11 cellular contexts compared by ENCODE assay signal in the genomic region with DNA sequence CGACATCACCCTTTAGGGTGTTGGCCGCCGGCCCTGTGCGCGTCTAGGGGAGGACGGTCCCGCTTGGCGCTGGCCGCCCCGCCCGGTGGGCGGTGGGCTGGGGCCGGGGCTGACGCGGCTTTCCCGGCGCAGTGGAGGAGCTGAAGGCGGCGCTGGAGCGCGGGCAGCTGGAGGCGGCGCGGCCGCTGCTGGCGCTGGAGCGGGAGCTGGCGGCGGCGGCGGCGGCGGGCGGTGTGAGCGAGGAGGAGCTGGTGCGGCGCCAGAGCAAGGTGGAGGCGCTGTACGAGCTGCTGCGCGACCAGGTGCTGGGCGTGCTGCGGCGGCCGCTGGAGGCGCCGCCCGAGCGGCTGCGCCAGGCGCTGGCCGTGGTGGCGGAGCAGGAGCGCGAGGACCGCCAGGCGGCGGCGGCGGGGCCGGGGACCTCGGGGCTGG. TPM values are rescaled to one million over a fixed set of nuclear protein-coding genes. Genes with fewer than 3 reads are reported as not detected.
DNase-seq lines count a peak whose midpoint lies in the region; ATAC-seq, FAIRE-seq and TF ChIP-seq lines count a peak whose summit lies in the region.
"Had no signal": no experiment of that assay in that cellular context is flagged by ENCODE, and none has a peak within 500 bp of the region (broad histone marks: within the 10 kb centered on the region; RNA-seq: fewer than 3 reads in every experiment).

No MANE protein-coding gene starts in this region.

- no peaks in the 10 kb centered on the region for H3K79me2 ChIP-seq in keratinocyte (ENCODE audit: control insufficient read depth, insufficient read depth, low read length)

- peaks cover 2% of the 10 kb centered on the region for H4K20me1 ChIP-seq in keratinocyte (ENCODE audit: control insufficient read depth, extremely low read depth, insufficient read depth, low read length)

- CTCF ChIA-PET in HEK293T (lab: Yijun Ruan, JAX), result interaction anchor here (1.7 to 2.1 kb wide), 2 partner anchors 20 to 22 kb away, joined by 5 to 9 read pairs; no protein-coding TSS in a partner anchor

- peak; percentile 49 for DNase-seq in HEK293T (ENCODE audit: extremely low spot score)
- DNase-seq in astrocyte of the hippocampus (ENCODE audit: low read depth, low spot score), result peak; percentile 81
- DNase-seq in keratinocyte (ENCODE audit: low read depth, low spot score), result no peak
- DNase-seq in GM19239 (ENCODE audit: insufficient read length, low spot score), result no peak
- DNase-seq: NCI-H1930; stimulated activated CD4-positive, alpha-beta T cell treated with anti-CD3 and anti-CD28 coated beads, Interleukin-2, amount 100 ng/mL, for 24 hours had no signal

- H3K4me1 ChIP-seq in keratinocyte (ENCODE audit: control insufficient read depth, extremely low read depth, insufficient read depth, low read length) (peaks cover 46% of the 10 kb centered on the region), skeletal muscle satellite cell (ENCODE audit: control insufficient read depth, insufficient read depth, low read length) (peaks cover 52% of the 10 kb centered on the region)

- no peak for ATAC-seq in GM18868 (IDR thresholded peaks at IDR 0.05; ENCODE audit: unreplicated experiment)
- ATAC-seq in GM21529 (IDR thresholded peaks at IDR 0.05; ENCODE audit: unreplicated experiment), result no peak
- ATAC-seq in activated CD4-positive, CD25-positive, alpha-beta regulatory T cell treated with anti-CD3 and anti-CD28 coated beads, Interleukin-2, amount 50 U/mL, for 24 hours, result no peak

- H3K4me3 ChIP-seq in keratinocyte (ENCODE audit: control insufficient read depth in 2 of 3, extremely low read depth in 1 of 3, insufficient read depth in 2 of 3, low read depth in 1 of 3, low read length in 3 of 3), result peak overlapping the region; percentile 10 to 34 (median 20)
- H3K4me3 ChIP-seq in skeletal muscle satellite cell (ENCODE audit: low read length), result peak overlapping the region; percentile 31

- H3K27me3 ChIP-seq in keratinocyte (ENCODE audit: control insufficient read depth, extremely low read depth, insufficient read depth, low read length), result peaks cover 46% of the 10 kb centered on the region
- H3K27me3 ChIP-seq in skeletal muscle satellite cell (ENCODE audit: control insufficient read depth, insufficient read depth, low read length), result peaks cover 55% of the 10 kb centered on the region

- H3K9ac ChIP-seq in keratinocyte (ENCODE audit: control insufficient read depth, extremely low read depth, insufficient read depth, low read length), result no peak overlapping the region
- H3K9ac ChIP-seq in skeletal muscle satellite cell (ENCODE audit: low read depth, low read length), result no peak overlapping the region

- POLR2A ChIA-PET in HEK293T (lab: Yijun Ruan, JAX), result interaction anchor here (0.5 kb wide), 1 partner anchor 31 kb away, joined by 3 read pairs; no protein-coding TSS in a partner anchor

- dilution Hi-C loops in keratinocyte (cut with MboI; ENCODE audit: extremely low pct_ligation_motif_present, low sequenced_read_pairs), result no loop called here

- H3K27ac ChIP-seq in keratinocyte (ENCODE audit: control insufficient read depth, insufficient read depth, low read length), result no peak overlapping the region

- no peaks in the 10 kb centered on the region for H3K9me1 ChIP-seq in keratinocyte (ENCODE audit: control insufficient read depth, extremely low read depth, insufficient read depth, low read length)

- H3K36me3 ChIP-seq in keratinocyte (ENCODE audit: control insufficient read depth in 2 of 2, extremely low read depth in 1 of 2, insufficient read depth in 2 of 2, low read length in 2 of 2), result no peaks in the 10 kb centered on the region
- no peaks in the 10 kb centered on the region for H3K36me3 ChIP-seq in skeletal muscle satellite cell (ENCODE audit: insufficient read depth, low read length)

- H2AFZ ChIP-seq in keratinocyte (ENCODE audit: control insufficient read depth, low read length), result no peak overlapping the region

- TF ChIP-seq CTCF in keratinocyte (optimal IDR thresholded peaks at IDR 0.05 in 1 of 3, IDR thresholded peaks at IDR 0.05 in 1 of 3, conservative IDR thresholded peaks at IDR 0.05 in 1 of 3; ENCODE audit: extremely low read depth in 1 of 3, insufficient read depth in 2 of 3, low read length in 3 of 3), result peak in 1 of 3 experiments; percentile 12

- peak overlapping the region; percentile 51 for H3K4me2 ChIP-seq in keratinocyte (ENCODE audit: control insufficient read depth, extremely low read depth, insufficient read depth, low read depth, low read length)
- H3K4me2 ChIP-seq in skeletal muscle satellite cell (ENCODE audit: low read length), result peak overlapping the region; percentile 71

- H3K9me3 ChIP-seq in keratinocyte (ENCODE audit: control insufficient read depth, low read depth, low read length), result no peaks in the 10 kb centered on the region
- no peaks in the 10 kb centered on the region for H3K9me3 ChIP-seq in skeletal muscle satellite cell (replicated peaks; ENCODE audit: low read length)

- FAIRE-seq in keratinocyte (lab: Jason Lieb, UNC), result no peak
- FAIRE-seq in GM19239 (lab: Jason Lieb, UNC), result no peak
- FAIRE-seq: endometrium had no signal

TF ChIP-seq in HEK293T, 16 proteins besides CTCF, POLR2A, EP300 and RAD21:
- TF ChIP-seq ARNT (IDR thresholded peaks at IDR 0.05) (no peak), FOXM1 (IDR thresholded peaks at IDR 0.05; ENCODE audit: borderline replicate concordance) (no peak), FOXK2 (IDR thresholded peaks at IDR 0.05) (no peak), HDGF (IDR thresholded peaks at IDR 0.05; ENCODE audit: borderline replicate concordance) (no peak), SUZ12 (IDR thresholded peaks at IDR 0.05) (no peak), BHLHE40 (IDR thresholded peaks at IDR 0.05; ENCODE audit: borderline replicate concordance) (no peak), CTBP1 (IDR thresholded peaks at IDR 0.05; ENCODE audit: borderline replicate concordance) (no peak), L3MBTL2 (conservative IDR thresholded peaks at IDR 0.05) (no peak), FOXA1 (IDR thresholded peaks at IDR 0.05) (no peak), TARDBP (IDR thresholded peaks at IDR 0.05) (no peak), ZNF384 (IDR thresholded peaks at IDR 0.05) (no peak)

RNA-seq across cellular contexts. Expression of a gene that starts 3.6 kb away (rescaled TPM):
- 0.57 to 1.8 TPM (median 0.71 TPM) in 3 replicates for polyA plus RNA-seq in keratinocyte
- polyA plus RNA-seq in keratinocyte (2011; ENCODE audit: low read depth), result 1.9 TPM
- polyA plus RNA-seq in keratinocyte (2011; cell fraction: cytosol; rRNA removed), result 0.74 and 1.3 TPM in 2 replicates
- 3.4 and 4.8 TPM in 2 replicates for polyA plus RNA-seq in keratinocyte (2011; cell fraction: nucleus; rRNA removed)
- polyA plus RNA-seq in keratinocyte (2012; ENCODE audit: low replicate concordance), result 0.52 and 4.1 TPM in 2 replicates
- polyA minus RNA-seq in keratinocyte, result 1.9 to 2.0 TPM (median 1.9 TPM) in 3 replicates
- 5.6 TPM for polyA minus RNA-seq in keratinocyte (2011; cell fraction: cytosol; rRNA and poly(A)+ RNA removed)
- 2.1 and 3.8 TPM in 2 replicates for polyA minus RNA-seq in keratinocyte (2011; cell fraction: nucleus; rRNA and poly(A)+ RNA removed)
- total RNA-seq in skeletal muscle satellite cell (2012; rRNA removed), result 104 and 119 TPM in 2 replicates

RNA-seq across cellular contexts. Expression of a gene that starts 32.4 kb away (rescaled TPM):
- not detected in 3 replicates for polyA plus RNA-seq in keratinocyte
- not detected for polyA plus RNA-seq in keratinocyte (2011; ENCODE audit: low read depth)
- not detected in 2 replicates for polyA plus RNA-seq in keratinocyte (2011; cell fraction: cytosol; rRNA removed)
- polyA plus RNA-seq in keratinocyte (2011; cell fraction: nucleus; rRNA removed), result not detected in 2 replicates
- not detected in 2 replicates for polyA plus RNA-seq in keratinocyte (2012; ENCODE audit: low replicate concordance)
- not detected in 3 replicates for polyA minus RNA-seq in keratinocyte
- polyA minus RNA-seq in keratinocyte (2011; cell fraction: cytosol; rRNA and poly(A)+ RNA removed), result not detected
- polyA minus RNA-seq in keratinocyte (2011; cell fraction: nucleus; rRNA and poly(A)+ RNA removed), result not detected in 2 replicates
- total RNA-seq in skeletal muscle satellite cell (2012; rRNA removed), result not detected in 2 replicates

RNA-seq across cellular contexts. Expression of a gene that starts 42.9 kb away (rescaled TPM):
- polyA plus RNA-seq in keratinocyte, result not detected in 3 replicates
- not detected for polyA plus RNA-seq in keratinocyte (2011; ENCODE audit: low read depth)
- polyA plus RNA-seq in keratinocyte (2011; cell fraction: cytosol; rRNA removed), result not detected in 2 replicates
- polyA plus RNA-seq in keratinocyte (2011; cell fraction: nucleus; rRNA removed), result not detected in 2 replicates
- polyA plus RNA-seq in keratinocyte (2012; ENCODE audit: low replicate concordance), result not detected in 2 replicates
- polyA minus RNA-seq in keratinocyte, result not detected in 3 replicates
- polyA minus RNA-seq in keratinocyte (2011; cell fraction: cytosol; rRNA and poly(A)+ RNA removed), result not detected
- not detected in 2 replicates for polyA minus RNA-seq in keratinocyte (2011; cell fraction: nucleus; rRNA and poly(A)+ RNA removed)
- not detected in 2 replicates for total RNA-seq in skeletal muscle satellite cell (2012; rRNA removed)

Comparison
In these comparisons a context has a peak if more than half of its experiments do, and no peak if none do; other contexts are left out.
1. DNase-seq: peak in HEK293T (single experiment) and astrocyte of the hippocampus (single experiment); none in keratinocyte (single experiment) and GM19239 (single experiment).